In genomic region chr16:68361485-68361884, GRCh38 we compare ENCODE assay signal across 19 cellular contexts. TPM values are rescaled to one million over a fixed set of nuclear protein-coding genes. Genes with fewer than 3 reads are reported as not detected.
A peak's percentile ranks its signal among the peaks of the same experiment; 100 is the strongest.
DNase-seq lines count a peak whose midpoint lies in the region; ATAC-seq, FAIRE-seq and TF ChIP-seq lines count a peak whose summit lies in the region.
"Had no signal": no experiment of that assay in that cellular context is flagged by ENCODE, and none has a peak within 500 bp of the region (broad histone marks: within the 10 kb centered on the region; RNA-seq: fewer than 3 reads in every experiment).

No MANE protein-coding gene starts in this region.

- FAIRE-seq in bronchial epithelial cell (lab: Jason Lieb, UNC): no peak
- FAIRE-seq: GM18507 had no signal

- no peak overlapping the region for H3K4me3 ChIP-seq in right atrium auricular region
- H3K4me3 ChIP-seq in bronchial epithelial cell (ENCODE audit: low read depth, low read length): no peak overlapping the region
- H3K4me3 ChIP-seq in fibroblast of villous mesenchyme (ENCODE audit: low read depth, low read length): no peak overlapping the region
- H3K4me3 ChIP-seq: GM12878 had no signal

- no peaks in the 10 kb centered on the region for H3K9me3 Mint-ChIP-seq in immature natural killer cell
- H3K9me3 Mint-ChIP-seq: CD14-positive monocyte had no signal

- H3K36me3 Mint-ChIP-seq in immature natural killer cell: peaks cover 0 to 4% (median 4%) of the 10 kb centered on the region in 3 donors

- TF ChIP-seq CTCF in right atrium auricular region (IDR thresholded peaks at IDR 0.05) (no peak), bronchial epithelial cell (IDR thresholded peaks at IDR 0.05; ENCODE audit: insufficient read depth, low read length, severe bottlenecking) (no peak), fibroblast of villous mesenchyme (IDR thresholded peaks at IDR 0.05; ENCODE audit: insufficient read depth, low read depth, low read length) (no peak)

- H3K9me3 ChIP-seq in right atrium auricular region: no peaks in the 10 kb centered on the region
- H3K9me3 ChIP-seq: Caco-2 had no signal

- H3K27me3 ChIP-seq in right atrium auricular region: no peaks in the 10 kb centered on the region
- peaks cover 12% of the 10 kb centered on the region for H3K27me3 ChIP-seq in bronchial epithelial cell (ENCODE audit: control insufficient read depth, insufficient read depth, low read length)

- peak; percentile 19 for DNase-seq in left ventricle myocardium superior
- DNase-seq in right atrium auricular region (ENCODE audit: low spot score): no peak
- peak; percentile 11 for DNase-seq in bronchial epithelial cell (ENCODE audit: low read depth)
- DNase-seq in fibroblast of villous mesenchyme (ENCODE audit: low read depth): peak; percentile 11
- DNase-seq in sciatic nerve (ENCODE audit: low spot score): no peak
- no peak for DNase-seq in NCI-H345 treated with DMSO at 0.1 percent for 48 hours (lab: John Stamatoyannopoulos, UW; ENCODE audit: unreplicated experiment)
- DNase-seq in immature natural killer cell: no peak
- DNase-seq: 8988T; Caco-2; IMR-90; NCI-H146; NCI-H2081 treated with DMSO at 0.1 percent for 48 hours; NCI-H526 treated with DMSO at 0.1 percent for 48 hours; NK-92 treated with Interleukin-12 subunit alpha and Interleukin-12 subunit beta, amount 100 ng/mL, for 24 hours had no signal

- no peak overlapping the region for H3K4me3 Mint-ChIP-seq in immature natural killer cell
- H3K4me3 Mint-ChIP-seq: CD14-positive monocyte had no signal

- ATAC-seq in left ventricle myocardium superior (no peak), sciatic nerve (peak; percentile 17), GM21619 (IDR thresholded peaks at IDR 0.05; ENCODE audit: unreplicated experiment) (no peak)
- ATAC-seq: GM12878 had no signal

- H3K4me1 ChIP-seq in right atrium auricular region: no peaks in the 10 kb centered on the region
- H3K4me1 ChIP-seq: Caco-2 had no signal

- peaks cover 0 to 5% (median 2%) of the 10 kb centered on the region in 3 donors for H3K27me3 Mint-ChIP-seq in immature natural killer cell (ENCODE audit: low read depth in 3 of 3)

- intact Hi-C loops in left ventricle myocardium superior (cut with micrococcal nuclease): no loop called here
- intact Hi-C loops in sciatic nerve (cut with DNase I): no loop called here

- H3K36me3 ChIP-seq in right atrium auricular region (peaks cover 19% of the 10 kb centered on the region), bronchial epithelial cell (ENCODE audit: control insufficient read depth, insufficient read depth, low read length) (peaks cover 9% of the 10 kb centered on the region)

- H3K4me1 Mint-ChIP-seq in immature natural killer cell: peaks cover 20 to 22% of the 10 kb centered on the region in 2 donors

- no peak overlapping the region for H3K27ac Mint-ChIP-seq in immature natural killer cell
- H3K27ac Mint-ChIP-seq: CD14-positive monocyte had no signal

- no peak overlapping the region for H3K27ac ChIP-seq in right atrium auricular region
- H3K27ac ChIP-seq: RWPE1 had no signal

RNA-seq across cellular contexts. Expression of gene PRMT7, which starts 50.7 kb away (rescaled TPM):
- 30.9 TPM for total RNA-seq in left ventricle myocardium superior
- 10 to 100 TPM; 24.5 to 35.7 TPM for total RNA-seq in right atrium auricular region
- total RNA-seq in bronchial epithelial cell: 23.9 and 36.9 TPM in 2 replicates
- total RNA-seq in fibroblast of villous mesenchyme: 42.7 and 42.8 TPM in 2 replicates
- total RNA-seq in sciatic nerve: 58.9 TPM
- 10 to 100 TPM; 30.8 to 51.8 (median 44.2) TPM for polyA plus RNA-seq in immature natural killer cell

RNA-seq across cellular contexts. Expression of gene SLC7A6OS, which starts 50.7 kb away (rescaled TPM):
- total RNA-seq in left ventricle myocardium superior (14.2 TPM), right atrium auricular region (1 to 10 TPM; 6.8 to 8.6 TPM), bronchial epithelial cell (17.4 and 19.3 TPM in 2 replicates), fibroblast of villous mesenchyme (14.2 and 16.8 TPM in 2 replicates), sciatic nerve (22.9 TPM)
- 10 to 100 TPM; 22.7 to 31.2 (median 24.4) TPM for polyA plus RNA-seq in immature natural killer cell

Comparison
In these comparisons a context has a peak if more than half of its experiments do, and no peak if none do; other contexts are left out.
1. DNase-seq: peak in left ventricle myocardium superior (single experiment), bronchial epithelial cell (single experiment) and fibroblast of villous mesenchyme (single experiment); none in right atrium auricular region (single experiment), sciatic nerve (single experiment), NCI-H345 treated with DMSO at 0.1 percent for 48 hours (single experiment) and immature natural killer cell (0 of 3).